1 cellular context compared by ENCODE assay signal in genomic region chr11:119381186-119381988, GRCh38.
A peak's percentile ranks its signal among the peaks of the same experiment; 100 is the strongest.
TF ChIP-seq lines count a peak whose summit lies in the region.

Gene USP2, minus strand, starts transcription at chr11:119381690. Its CDS starts 8,210 bp downstream, at chr11:119373480.

TF ChIP-seq in HepG2, 621 proteins besides CTCF, POLR2A, EP300 and RAD21 (continued from another document and continues in another):
- TF ChIP-seq RFX5 (IDR thresholded peaks at IDR 0.05; ENCODE audit: low read depth, low read length) = peak; percentile 70; the same call in 1 of the 2 replicates
- no peak for TF ChIP-seq RNF219 (CRISPR knock-in tag; IDR thresholded peaks at IDR 0.05)
- TF ChIP-seq ZKSCAN5 (CRISPR knock-in tag; IDR thresholded peaks at IDR 0.05) = no peak
- no peak for TF ChIP-seq ZNF232 (CRISPR knock-in tag; IDR thresholded peaks at IDR 0.05; ENCODE audit: borderline replicate concordance)
- TF ChIP-seq TBL1XR1 (IDR thresholded peaks at IDR 0.05; ENCODE audit: borderline replicate concordance, low read length, partially characterized antibody) = peak; percentile 45
- no peak for TF ChIP-seq LBX2 (CRISPR knock-in tag; IDR thresholded peaks at IDR 0.05; ENCODE audit: borderline replicate concordance)
- TF ChIP-seq ZNF224 (CRISPR knock-in tag; IDR thresholded peaks at IDR 0.05) = no peak
- TF ChIP-seq CSRNP2 (CRISPR knock-in tag; conservative IDR thresholded peaks at IDR 0.05; ENCODE audit: low read depth) = no peak
- no peak for TF ChIP-seq DBP (CRISPR knock-in tag; IDR thresholded peaks at IDR 0.05; ENCODE audit: not compliant biosample characterization)
- TF ChIP-seq ZNF710 (CRISPR knock-in tag; IDR thresholded peaks at IDR 0.05; ENCODE audit: borderline replicate concordance) = no peak
- no peak for TF ChIP-seq JUN (CRISPR knock-in tag; IDR thresholded peaks at IDR 0.05)
- no peak for TF ChIP-seq DPF2 (CRISPR knock-in tag; IDR thresholded peaks at IDR 0.05; ENCODE audit: borderline replicate concordance, low read depth)
- TF ChIP-seq SRF (IDR thresholded peaks at IDR 0.05; ENCODE audit: low read depth, low read length) = no peak
- TF ChIP-seq RBM22 (optimal IDR thresholded peaks at IDR 0.05; ENCODE audit: low read length) = no peak
- TF ChIP-seq ZBTB7B (CRISPR knock-in tag; IDR thresholded peaks at IDR 0.05) = peak; percentile 85
- no peak for TF ChIP-seq HOXA5 (CRISPR knock-in tag; IDR thresholded peaks at IDR 0.05)
- TF ChIP-seq ARNTL (CRISPR knock-in tag; IDR thresholded peaks at IDR 0.05) = no peak
- TF ChIP-seq ZNF263 (CRISPR knock-in tag; IDR thresholded peaks at IDR 0.05) = peak; percentile 80
- no peak for TF ChIP-seq RARG (CRISPR knock-in tag; IDR thresholded peaks at IDR 0.05; ENCODE audit: low read depth)
- TF ChIP-seq ATF1 (CRISPR knock-in tag; IDR thresholded peaks at IDR 0.05) = peak; percentile 87
- TF ChIP-seq PHF21A (CRISPR knock-in tag; IDR thresholded peaks at IDR 0.05) = peak; percentile 59; the same call in 1 of the 2 replicates
- peak; percentile 41 for TF ChIP-seq CEBPG (CRISPR knock-in tag; IDR thresholded peaks at IDR 0.05)
- no peak for TF ChIP-seq GPN1 (CRISPR knock-in tag; IDR thresholded peaks at IDR 0.05; ENCODE audit: borderline replicate concordance)
- TF ChIP-seq ZNF317 (CRISPR knock-in tag; IDR thresholded peaks at IDR 0.05) = peak; percentile 58; the same call in 1 of the 2 replicates
- no peak; the same call in 1 of the 2 replicates for TF ChIP-seq ZNF451 (CRISPR knock-in tag; IDR thresholded peaks at IDR 0.05)
- TF ChIP-seq PRDM4 (CRISPR knock-in tag; IDR thresholded peaks at IDR 0.05; ENCODE audit: borderline replicate concordance) = no peak
- no peak for TF ChIP-seq ZBTB4 (CRISPR knock-in tag; IDR thresholded peaks at IDR 0.05; ENCODE audit: borderline replicate concordance)
- TF ChIP-seq ZNF17 (CRISPR knock-in tag; IDR thresholded peaks at IDR 0.05) = no peak
- TF ChIP-seq ZNF558 (CRISPR knock-in tag; IDR thresholded peaks at IDR 0.05; ENCODE audit: borderline replicate concordance) = no peak; the same call in 1 of the 2 replicates
- TF ChIP-seq ZNF432 (CRISPR knock-in tag; IDR thresholded peaks at IDR 0.05; ENCODE audit: borderline replicate concordance) = no peak
- 0 out of 2 replicates have a peak, but pooled peaks have one; percentile 41 for TF ChIP-seq ETV6 (CRISPR knock-in tag; conservative IDR thresholded peaks at IDR 0.05)
- peak; percentile 40; the same call in 1 of the 2 replicates for TF ChIP-seq CEBPB (IDR thresholded peaks at IDR 0.05; ENCODE audit: borderline replicate concordance, low read depth, low read length)
- 0 out of 2 replicates have a peak, but pooled peaks have one; percentile 28 for TF ChIP-seq ZNF619 (CRISPR knock-in tag; IDR thresholded peaks at IDR 0.05)
- no peak for TF ChIP-seq SRSF9 (IDR thresholded peaks at IDR 0.05; ENCODE audit: borderline replicate concordance, insufficient read depth, low read depth, low read length, poor library complexity, severe bottlenecking)
- no peak for TF ChIP-seq ZNF839 (CRISPR knock-in tag; IDR thresholded peaks at IDR 0.05; ENCODE audit: borderline replicate concordance)
- TF ChIP-seq MXD1 (CRISPR knock-in tag; IDR thresholded peaks at IDR 0.05) = peak; percentile 99
- TF ChIP-seq HIC2 (CRISPR knock-in tag; IDR thresholded peaks at IDR 0.05; ENCODE audit: low read depth) = peak; percentile 51; the same call in 1 of the 2 replicates
